In genomic region chr15:72475674-72476073, GRCh38 we compare ENCODE assay signal across 8 cellular contexts. TPM values are rescaled to one million over a fixed set of nuclear protein-coding genes. Genes with fewer than 3 reads are reported as not detected.
DNase-seq lines count a peak whose midpoint lies in the region; ATAC-seq and TF ChIP-seq lines count a peak whose summit lies in the region.

No MANE protein-coding gene starts in this region.

- H3K9me3 ChIP-seq in colonic mucosa = no peaks in the 10 kb centered on the region

- POLR2A ChIA-PET in AG04449 (lab: Yijun Ruan, JAX) = no interaction called here

- intact Hi-C loops in colonic mucosa (cut with DNase I) = no loop called here
- intact Hi-C loops in sciatic nerve (cut with DNase I) = no loop called here

- H3K4me3 ChIP-seq in AG04449 (ENCODE audit: low read depth, low read length) = peak overlapping the region; percentile 97
- H3K4me3 ChIP-seq in LNCaP clone FGC (ENCODE audit: low read depth, low read length) = peak overlapping the region; percentile 61
- H3K4me3 ChIP-seq in colonic mucosa = peak overlapping the region; percentile 77

- DNase-seq in AG04449 (ENCODE audit: low read depth, low spot score) (no peak), LNCaP clone FGC (ENCODE audit: low read depth) (no peak), colonic mucosa (no peak), naive B cell (no peak), left lobe of liver (ENCODE audit: low spot score) (no peak), DMS153 treated with DMSO at 0.1 percent for 48 hours (lab: John Stamatoyannopoulos, UW; ENCODE audit: unreplicated experiment) (no peak), sciatic nerve (ENCODE audit: low spot score) (no peak), SIG-M5 treated with dmso at 0.1 percent for 504 hours (lab: John Stamatoyannopoulos, UW; ENCODE audit: unreplicated experiment) (no peak)

- H3K4me1 Mint-ChIP-seq in naive B cell = peaks cover 40 to 73% (median 59%) of the 10 kb centered on the region in 3 donors

- peak overlapping the region; percentile 98 for H3K27ac ChIP-seq in colonic mucosa

- CTCF ChIA-PET in AG04449 (lab: Yijun Ruan, JAX) = interaction anchor here (1.3 kb wide), 1 partner anchor 161 kb away, joined by 3 read pairs; no protein-coding TSS in a partner anchor

- peak overlapping the region; percentile 94 to 99 (median 97) for H3K4me3 Mint-ChIP-seq in naive B cell

- no peak for ATAC-seq in naive B cell (ENCODE audit: low read depth in 2 of 2)
- ATAC-seq in left lobe of liver = no peak
- ATAC-seq in sciatic nerve = no peak

- H3K27me3 ChIP-seq in colonic mucosa = no peaks in the 10 kb centered on the region

- H3K27me3 Mint-ChIP-seq in naive B cell = no peaks in the 10 kb centered on the region

- no peaks in the 10 kb centered on the region for H3K36me3 ChIP-seq in colonic mucosa

- peaks cover 17% of the 10 kb centered on the region for H3K4me1 ChIP-seq in colonic mucosa

- peak overlapping the region; percentile 98 to 100 (median 100) for H3K27ac Mint-ChIP-seq in naive B cell

- H3K36me3 Mint-ChIP-seq in naive B cell = peaks cover 0 to 8% of the 10 kb centered on the region in 2 donors

- H3K9ac ChIP-seq in colonic mucosa (ENCODE audit: low read depth in 2 of 2, low read length in 2 of 2) = peak overlapping the region; percentile 97 to 98

- H3K9me3 Mint-ChIP-seq in naive B cell = no peaks in the 10 kb centered on the region

- TF ChIP-seq CTCF in AG04449 (IDR thresholded peaks at IDR 0.05; ENCODE audit: insufficient read depth, low read length, missing control alignments) (no peak), LNCaP clone FGC (IDR thresholded peaks at IDR 0.05; ENCODE audit: control insufficient read depth, extremely low read depth, insufficient read depth) (no peak), colonic mucosa (IDR thresholded peaks at IDR 0.05) (no peak)

RNA-seq across cellular contexts. Expression of gene ARIH1, which starts 1.5 kb away (rescaled TPM):
- total RNA-seq in colonic mucosa = 100 to 1,000 TPM; 102 to 151 TPM
- polyA plus RNA-seq in naive B cell (ENCODE audit: low read depth in 6 of 6) = 10 to 100 TPM; 16.1 to 34.9 (median 25.3) TPM
- 65.9 TPM for total RNA-seq in left lobe of liver
- 175 TPM for total RNA-seq in sciatic nerve
